ENCODE assay signal across 8 cellular contexts in the genomic region with DNA sequence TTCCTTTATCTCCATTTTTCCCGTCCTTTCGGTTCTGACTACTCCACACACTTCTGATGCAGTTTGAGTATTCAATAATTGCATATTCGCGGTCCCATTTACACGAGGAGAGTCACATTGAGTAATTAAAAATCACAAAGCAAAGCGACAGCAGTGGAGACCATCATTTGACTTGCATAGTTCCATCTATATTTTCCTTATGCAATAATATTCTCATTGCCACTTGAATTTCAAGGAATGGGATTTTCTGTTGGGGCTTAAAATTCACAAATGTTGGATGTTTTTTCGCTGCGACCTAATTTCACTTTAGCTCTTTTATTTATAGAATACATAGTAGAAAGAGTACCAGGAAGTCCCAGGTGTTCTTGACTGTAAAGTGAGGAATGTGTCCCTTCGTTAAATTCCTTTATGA.
A peak's percentile ranks its signal among the peaks of the same experiment; 100 is the strongest.
DNase-seq lines count a peak whose midpoint lies in the region; ATAC-seq and TF ChIP-seq lines count a peak whose summit lies in the region.

No MANE protein-coding gene starts in this region.

- peaks cover 36% of the 10 kb centered on the region for H3K79me2 ChIP-seq in OCI-LY7 (ENCODE audit: insufficient read depth, low read depth, low read length)

- no peaks in the 10 kb centered on the region for H3K27me3 ChIP-seq in CD8-positive, alpha-beta memory T cell (ENCODE audit: insufficient read depth, low read length, poor library complexity, severe bottlenecking)
- H3K27me3 ChIP-seq in endodermal cell (ENCODE audit: control insufficient read depth, insufficient read depth, low read length, poor library complexity, severe bottlenecking): peaks cover 7% of the 10 kb centered on the region

- H3K27ac ChIP-seq in CD8-positive, alpha-beta memory T cell (ENCODE audit: low read depth, low read length): peak overlapping the region; percentile 77
- peak overlapping the region; percentile 53 for H3K27ac ChIP-seq in OCI-LY7 (ENCODE audit: low read depth, low read length, poor library complexity, severe bottlenecking)
- no peak overlapping the region for H3K27ac ChIP-seq in endodermal cell (ENCODE audit: low read depth, low read length)

- no peaks in the 10 kb centered on the region for H3K36me3 ChIP-seq in CD8-positive, alpha-beta memory T cell (ENCODE audit: insufficient read depth, low read length)
- H3K36me3 ChIP-seq in OCI-LY7 (ENCODE audit: insufficient read depth, low read length): peaks cover 7% of the 10 kb centered on the region; the same call in 1 of the 2 replicates
- H3K36me3 ChIP-seq in endodermal cell (ENCODE audit: control insufficient read depth, insufficient read depth, low read length): no peaks in the 10 kb centered on the region

- intact Hi-C loops in OCI-LY7 (cut with micrococcal nuclease; ENCODE audit: unreplicated experiment): loop anchor here (2.0 to 10.0 kb wide), 7 partner anchors 168 to 1419 kb away; partner anchors contain the start of gene ARHGAP15

- CTCF ChIA-PET in CD8-positive, alpha-beta memory T cell (lab: Charles Lee): interaction anchor here (0.8 kb wide), 1 partner anchor 177 kb away, joined by 3 read pairs; no protein-coding TSS in a partner anchor
- CTCF ChIA-PET in OCI-LY7 (lab: Charles Lee; ENCODE audit: unreplicated experiment): no interaction called here

- H3K4me2 ChIP-seq in OCI-LY7 (ENCODE audit: low read length): peak overlapping the region; percentile 81

- H3K27ac Mint-ChIP-seq in CD8-positive, alpha-beta memory T cell: peak overlapping the region; percentile 80 to 99 (median 95)
- H3K27ac Mint-ChIP-seq in endodermal cell (peak overlapping the region; percentile 94), osteocyte (ENCODE audit: unreplicated experiment) (peak overlapping the region; percentile 91)

- H3K4me1 Mint-ChIP-seq in CD8-positive, alpha-beta memory T cell: peaks cover 30 to 41% (median 39%) of the 10 kb centered on the region in 3 donors
- H3K4me1 Mint-ChIP-seq in endodermal cell (peaks cover 19% of the 10 kb centered on the region), osteocyte (ENCODE audit: unreplicated experiment) (peaks cover 19% of the 10 kb centered on the region)

- H3K27me3 Mint-ChIP-seq in CD8-positive, alpha-beta memory T cell: no peaks in the 10 kb centered on the region
- H3K27me3 Mint-ChIP-seq in endodermal cell (ENCODE audit: insufficient read depth): peaks cover 8% of the 10 kb centered on the region
- H3K27me3 Mint-ChIP-seq in osteocyte (ENCODE audit: unreplicated experiment): no peaks in the 10 kb centered on the region

- POLR2A ChIA-PET in CD8-positive, alpha-beta memory T cell (lab: Charles Lee): interaction anchor here (1.1 to 1.6 kb wide), 2 partner anchors 178 to 190 kb away, joined by 4 read pairs; no protein-coding TSS in a partner anchor
- POLR2A ChIA-PET in OCI-LY7 (lab: Charles Lee): interaction anchor here (0.6 to 1.9 kb wide), 9 partner anchors 9 to 1418 kb away, joined by 3 to 7 read pairs (median 4); no protein-coding TSS in a partner anchor

- peak overlapping the region; percentile 88 to 96 (median 94) for H3K4me3 Mint-ChIP-seq in CD8-positive, alpha-beta memory T cell
- H3K4me3 Mint-ChIP-seq in endodermal cell (peak overlapping the region; percentile 79), osteocyte (ENCODE audit: unreplicated experiment) (peak overlapping the region; percentile 86)

- peaks cover 3 to 16% (median 4%) of the 10 kb centered on the region in 3 donors for H3K36me3 Mint-ChIP-seq in CD8-positive, alpha-beta memory T cell
- no peaks in the 10 kb centered on the region for H3K36me3 Mint-ChIP-seq in endodermal cell (ENCODE audit: low read depth)
- H3K36me3 Mint-ChIP-seq in osteocyte (ENCODE audit: unreplicated experiment): peaks cover 4% of the 10 kb centered on the region

- H3K9me2 ChIP-seq in OCI-LY7 (ENCODE audit: insufficient read depth, low read length): no peaks in the 10 kb centered on the region

- no TSS peak for BruUV-seq in OCI-LY7 (replicated peaks; lab: Mats Ljungman, UMichigan)

- no peaks in the 10 kb centered on the region for H4K20me1 ChIP-seq in OCI-LY7 (ENCODE audit: insufficient read depth, low read length)

- H2AFZ ChIP-seq in OCI-LY7 (ENCODE audit: low read length): peak overlapping the region; percentile 89

- peak overlapping the region; percentile 61 for H3K9ac ChIP-seq in endodermal cell (ENCODE audit: extremely low read depth, low read length, poor library complexity, severe bottlenecking)

- TF ChIP-seq CTCF in OCI-LY7 (conservative IDR thresholded peaks at IDR 0.05; ENCODE audit: low read length) (no peak), endodermal cell (conservative IDR thresholded peaks at IDR 0.05) (no peak), osteocyte (IDR thresholded peaks at IDR 0.05) (no peak)

- H3K4me1 ChIP-seq in CD8-positive, alpha-beta memory T cell (ENCODE audit: insufficient read depth, low read length): peaks cover 20% of the 10 kb centered on the region
- peaks cover 26% of the 10 kb centered on the region for H3K4me1 ChIP-seq in OCI-LY7 (ENCODE audit: insufficient read depth, low read length, poor library complexity, severe bottlenecking)
- H3K4me1 ChIP-seq in endodermal cell (ENCODE audit: control insufficient read depth, insufficient read depth, low read length): no peaks in the 10 kb centered on the region

- DNase-seq in CD8-positive, alpha-beta memory T cell: no peak
- DNase-seq in OCI-LY7 (ENCODE audit: low spot score) (no peak), endodermal cell (no peak), osteocyte (ENCODE audit: extremely low spot score, unreplicated experiment) (no peak), DMS 273 treated with DMSO at 0.1 percent for 48 hours (lab: John Stamatoyannopoulos, UW) (no peak)

- no peaks in the 10 kb centered on the region for H3K9me3 ChIP-seq in CD8-positive, alpha-beta memory T cell (ENCODE audit: low read length)
- no peaks in the 10 kb centered on the region for H3K9me3 ChIP-seq in OCI-LY7 (ENCODE audit: low read length)
- H3K9me3 ChIP-seq in endodermal cell (ENCODE audit: control insufficient read depth, low read length): no peaks in the 10 kb centered on the region

- no peaks in the 10 kb centered on the region for H3K9me3 Mint-ChIP-seq in CD8-positive, alpha-beta memory T cell
- no peaks in the 10 kb centered on the region for H3K9me3 Mint-ChIP-seq in endodermal cell
- peaks cover 3% of the 10 kb centered on the region for H3K9me3 Mint-ChIP-seq in osteocyte (ENCODE audit: unreplicated experiment)

- ATAC-seq in GM18502 (IDR thresholded peaks at IDR 0.05; ENCODE audit: poor library complexity, unreplicated experiment): no peak
- no peak for ATAC-seq in HG02938 (IDR thresholded peaks at IDR 0.05; ENCODE audit: unreplicated experiment)
- ATAC-seq in GM19351 (IDR thresholded peaks at IDR 0.05; ENCODE audit: unreplicated experiment): no peak

- 51 to 67% methylated on average over 4 to 7 of the region's 9 CpGs for WGBS in endodermal cell (ENCODE audit: insufficient coverage in 1 of 2, insufficient read length in 1 of 2), 2 experiments

- H3K4me3 ChIP-seq in CD8-positive, alpha-beta memory T cell (ENCODE audit: low read length): peak overlapping the region; percentile 71
- peak overlapping the region; percentile 97 for H3K4me3 ChIP-seq in OCI-LY7 (ENCODE audit: low read depth, low read length, poor library complexity, severe bottlenecking)
- H3K4me3 ChIP-seq in endodermal cell (ENCODE audit: low read length): peak overlapping the region; percentile 79
